9 cellular contexts compared by ENCODE assay signal in genomic region chr16:28534542-28535373, GRCh38. TPM values are rescaled to one million over a fixed set of nuclear protein-coding genes. Genes with fewer than 3 reads are reported as not detected.
DNase-seq lines count a peak whose midpoint lies in the region; ATAC-seq lines count a peak whose summit lies in the region.
"Had no signal": no experiment of that assay in that cellular context is flagged by ENCODE, and none has a peak within 500 bp of the region (broad histone marks: within the 10 kb centered on the region; RNA-seq: fewer than 3 reads in every experiment).

No MANE protein-coding gene starts in this region.

- no peaks in the 10 kb centered on the region for H3K9me3 Mint-ChIP-seq in activated CD4-positive, alpha-beta T cell treated with anti-CD3 and anti-CD28 coated beads, Interleukin-2, amount 10 ng/mL, durations not matched to agents 24 days and 14 days
- peaks cover 5 to 6% of the 10 kb centered on the region in 2 donors for H3K9me3 Mint-ChIP-seq in effector memory CD8-positive, alpha-beta T cell
- peaks cover 3% of the 10 kb centered on the region for H3K9me3 Mint-ChIP-seq in stimulated activated effector memory CD8-positive, alpha-beta T cell treated with anti-CD3 and anti-CD28 coated beads, Interleukin-12 subunit alpha, Interleukin-12 subunit beta, amount 100 ng/mL, for 72 hours

- no peaks in the 10 kb centered on the region for H3K27me3 Mint-ChIP-seq in activated CD4-positive, alpha-beta T cell treated with anti-CD3 and anti-CD28 coated beads, Interleukin-2, amount 10 ng/mL, durations not matched to agents 24 days and 14 days
- H3K27me3 Mint-ChIP-seq in effector memory CD8-positive, alpha-beta T cell = no peaks in the 10 kb centered on the region

- peaks cover 13% of the 10 kb centered on the region for H3K4me1 Mint-ChIP-seq in activated CD4-positive, alpha-beta T cell treated with anti-CD3 and anti-CD28 coated beads, Interleukin-2, amount 10 ng/mL, durations not matched to agents 24 days and 14 days
- H3K4me1 Mint-ChIP-seq in effector memory CD8-positive, alpha-beta T cell (ENCODE audit: low read depth in 2 of 2) = peaks cover 18 to 20% of the 10 kb centered on the region in 2 donors
- peaks cover 36% of the 10 kb centered on the region for H3K4me1 Mint-ChIP-seq in stimulated activated effector memory CD8-positive, alpha-beta T cell treated with anti-CD3 and anti-CD28 coated beads, Interleukin-12 subunit alpha, Interleukin-12 subunit beta, amount 100 ng/mL, for 72 hours

- DNase-seq in activated CD4-positive, alpha-beta T cell treated with anti-CD3 and anti-CD28 coated beads, Interleukin-2, amount 10 ng/mL, durations not matched to agents 24 days and 14 days = peak; percentile 63
- no peak for DNase-seq in activated CD4-positive, alpha-beta T cell treated with anti-CD3 and anti-CD28 coated beads, Interleukin-2, amount 50 U/mL, for 1 hour
- DNase-seq in effector memory CD8-positive, alpha-beta T cell = no peak
- DNase-seq in stimulated activated effector memory CD8-positive, alpha-beta T cell treated with anti-CD3 and anti-CD28 coated beads, Interleukin-12 subunit alpha, Interleukin-12 subunit beta, amount 100 ng/mL, for 72 hours (ENCODE audit: low spot score in 2 of 2) = no peak
- DNase-seq in NCI-H345 treated with DMSO at 0.1 percent for 48 hours (lab: John Stamatoyannopoulos, UW; ENCODE audit: unreplicated experiment) (no peak), kidney glomerular epithelial cell (lab: John Stamatoyannopoulos, UW) (no peak)

- no peak overlapping the region for H3K27ac Mint-ChIP-seq in activated CD4-positive, alpha-beta T cell treated with anti-CD3 and anti-CD28 coated beads, Interleukin-2, amount 10 ng/mL, durations not matched to agents 24 days and 14 days
- H3K27ac Mint-ChIP-seq in effector memory CD8-positive, alpha-beta T cell = peak overlapping the region; percentile 87 to 96
- H3K27ac Mint-ChIP-seq in stimulated activated effector memory CD8-positive, alpha-beta T cell treated with anti-CD3 and anti-CD28 coated beads, Interleukin-12 subunit alpha, Interleukin-12 subunit beta, amount 100 ng/mL, for 72 hours = peak overlapping the region; percentile 89
- H3K27ac Mint-ChIP-seq: brain had no signal

- no peak overlapping the region for H3K4me3 Mint-ChIP-seq in activated CD4-positive, alpha-beta T cell treated with anti-CD3 and anti-CD28 coated beads, Interleukin-2, amount 10 ng/mL, durations not matched to agents 24 days and 14 days
- H3K4me3 Mint-ChIP-seq in effector memory CD8-positive, alpha-beta T cell = peak overlapping the region; percentile 30 to 48
- H3K4me3 Mint-ChIP-seq in stimulated activated effector memory CD8-positive, alpha-beta T cell treated with anti-CD3 and anti-CD28 coated beads, Interleukin-12 subunit alpha, Interleukin-12 subunit beta, amount 100 ng/mL, for 72 hours = peak overlapping the region; percentile 36
- H3K4me3 Mint-ChIP-seq: brain had no signal

- intact Hi-C loops in activated CD4-positive, alpha-beta T cell treated with anti-CD3 and anti-CD28 coated beads, Interleukin-2, amount 10 ng/mL, durations not matched to agents 24 days and 14 days (cut with micrococcal nuclease) = no loop called here

- ATAC-seq in effector memory CD8-positive, alpha-beta T cell (replicated peaks) = peak; percentile 80
- ATAC-seq in stimulated activated effector memory CD8-positive, alpha-beta T cell treated with anti-CD3 and anti-CD28 coated beads, Interleukin-12 subunit alpha, Interleukin-12 subunit beta, amount 100 ng/mL, for 72 hours = no peak

- no peaks in the 10 kb centered on the region for H3K36me3 Mint-ChIP-seq in activated CD4-positive, alpha-beta T cell treated with anti-CD3 and anti-CD28 coated beads, Interleukin-2, amount 10 ng/mL, durations not matched to agents 24 days and 14 days (ENCODE audit: low read depth)
- no peaks in the 10 kb centered on the region for H3K36me3 Mint-ChIP-seq in effector memory CD8-positive, alpha-beta T cell (ENCODE audit: insufficient read depth)
- H3K36me3 Mint-ChIP-seq in stimulated activated effector memory CD8-positive, alpha-beta T cell treated with anti-CD3 and anti-CD28 coated beads, Interleukin-12 subunit alpha, Interleukin-12 subunit beta, amount 100 ng/mL, for 72 hours = no peaks in the 10 kb centered on the region

RNA-seq across cellular contexts. Expression of gene NUPR1, which starts 4.0 kb away (rescaled TPM):
- total RNA-seq in activated CD4-positive, alpha-beta T cell treated with anti-CD3 and anti-CD28 coated beads, Interleukin-2, amount 10 ng/mL, durations not matched to agents 24 days and 14 days = not detected in 2 replicates

RNA-seq across cellular contexts. Expression of gene SGF29, which starts 19.0 kb away (rescaled TPM):
- 33.6 and 42.5 TPM in 2 replicates for total RNA-seq in activated CD4-positive, alpha-beta T cell treated with anti-CD3 and anti-CD28 coated beads, Interleukin-2, amount 10 ng/mL, durations not matched to agents 24 days and 14 days

RNA-seq across cellular contexts. Expression of gene IL27, which starts 28.1 kb away (rescaled TPM):
- total RNA-seq in activated CD4-positive, alpha-beta T cell treated with anti-CD3 and anti-CD28 coated beads, Interleukin-2, amount 10 ng/mL, durations not matched to agents 24 days and 14 days = not detected in 2 replicates
- total RNA-seq: myocyte, subcutaneous adipose tissue had no signal

RNA-seq across cellular contexts. Expression of gene APOBR, which starts 40.3 kb away (rescaled TPM):
- 4.0 and 4.1 TPM in 2 replicates for total RNA-seq in activated CD4-positive, alpha-beta T cell treated with anti-CD3 and anti-CD28 coated beads, Interleukin-2, amount 10 ng/mL, durations not matched to agents 24 days and 14 days
- total RNA-seq: myocyte had no signal

RNA-seq across cellular contexts. Expression of gene CLN3, which starts 42.9 kb away (rescaled TPM):
- 26.1 and 27.7 TPM in 2 replicates for total RNA-seq in activated CD4-positive, alpha-beta T cell treated with anti-CD3 and anti-CD28 coated beads, Interleukin-2, amount 10 ng/mL, durations not matched to agents 24 days and 14 days
